In the genomic region with DNA sequence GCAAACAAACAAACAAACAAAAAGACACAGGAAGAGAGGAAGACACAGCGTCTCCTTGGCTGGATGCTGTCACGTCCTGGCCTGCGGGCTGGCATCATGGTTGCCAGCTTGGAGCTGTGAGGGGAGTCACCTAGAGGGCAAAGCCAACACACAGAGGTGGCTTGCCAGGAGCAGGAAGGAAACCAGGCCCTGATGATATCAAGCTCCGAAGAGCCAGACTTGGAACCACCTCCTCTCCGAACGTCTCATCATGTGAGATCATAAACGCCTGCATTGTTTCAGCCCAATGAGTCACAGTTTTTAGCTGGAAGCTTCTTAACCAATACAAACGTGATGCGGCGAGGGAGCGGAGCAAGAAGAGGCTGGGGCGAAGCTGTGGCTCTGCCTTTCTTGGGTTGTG, we compare ENCODE assay signal across 15 cellular contexts. TPM values are rescaled to one million over a fixed set of nuclear protein-coding genes. Genes with fewer than 3 reads are reported as not detected.
DNase-seq lines count a peak whose midpoint lies in the region; ATAC-seq and TF ChIP-seq lines count a peak whose summit lies in the region.
"Had no signal": no experiment of that assay in that cellular context is flagged by ENCODE, and none has a peak within 500 bp of the region (broad histone marks: within the 10 kb centered on the region; RNA-seq: fewer than 3 reads in every experiment).

No MANE protein-coding gene starts in this region.

- H3K27me3 ChIP-seq in RWPE2 (ENCODE audit: insufficient read depth, poor library complexity, severe bottlenecking) (no peaks in the 10 kb centered on the region), ovary (no peaks in the 10 kb centered on the region)

- in situ Hi-C loops in KBM-7 (cut with MboI; ENCODE audit: low pct_unique_long_range_greater_than_20kb, low sequenced_read_pairs) = no loop called here

- no peak for TF ChIP-seq CTCF in RWPE2 (IDR thresholded peaks at IDR 0.05; ENCODE audit: poor library complexity, severe bottlenecking)
- no peak for TF ChIP-seq CTCF in fibroblast of the aortic adventitia (IDR thresholded peaks at IDR 0.05; ENCODE audit: insufficient read depth, low read length)
- no peak for TF ChIP-seq CTCF in ovary (IDR thresholded peaks at IDR 0.05)

- peak; percentile 85 for ATAC-seq in RWPE2 (ENCODE audit: low read depth)
- no peak for ATAC-seq in activated T-cell treated with anti-CD3 and anti-CD28 coated beads, Interleukin-2, amount 50 U/mL, for 4 hours
- ATAC-seq: natural killer cell had no signal

- intact Hi-C loops in posterior vena cava (cut with DNase I) = no loop called here
- intact Hi-C loops in ovary (cut with DNase I) = no loop called here

- WGBS in ovary, 3 donors = 65 to 85% (median 82%) methylated on average over 12 of the region's 12 CpGs

- TF ChIP-seq EP300 in ovary (IDR thresholded peaks at IDR 0.05) = no peak

- no peaks in the 10 kb centered on the region for H3K36me3 ChIP-seq in RWPE2 (ENCODE audit: low read depth)
- H3K36me3 ChIP-seq in ovary = no peaks in the 10 kb centered on the region

- H3K4me3 ChIP-seq in RWPE2 (ENCODE audit: severe bottlenecking) (no peak overlapping the region), fibroblast of the aortic adventitia (ENCODE audit: low read depth, low read length) (no peak overlapping the region), ovary (no peak overlapping the region)

- H3K27me3 Mint-ChIP-seq in activated T-cell treated with anti-CD3 and anti-CD28 coated beads, Interleukin-2, amount 50 U/mL, for 4 hours (ENCODE audit: low read depth) = peaks cover 10% of the 10 kb centered on the region

- TF ChIP-seq POLR2A in ovary (IDR thresholded peaks at IDR 0.05) = no peak

- no peaks in the 10 kb centered on the region for H3K9me3 ChIP-seq in RWPE2 (ENCODE audit: severe bottlenecking)
- H3K9me3 ChIP-seq in ovary = no peaks in the 10 kb centered on the region

- H3K4me1 Mint-ChIP-seq in activated T-cell treated with anti-CD3 and anti-CD28 coated beads, Interleukin-2, amount 50 U/mL, for 4 hours (ENCODE audit: low read depth) = no peaks in the 10 kb centered on the region
- H3K4me1 Mint-ChIP-seq: natural killer cell had no signal

- H3K4me1 ChIP-seq in RWPE2 (ENCODE audit: insufficient read depth, poor library complexity, severe bottlenecking) = peaks cover 4% of the 10 kb centered on the region
- peaks cover 14% of the 10 kb centered on the region for H3K4me1 ChIP-seq in ovary (ENCODE audit: insufficient read depth)

- H3K9me3 Mint-ChIP-seq in activated T-cell treated with anti-CD3 and anti-CD28 coated beads, Interleukin-2, amount 50 U/mL, for 4 hours = no peaks in the 10 kb centered on the region
- H3K9me3 Mint-ChIP-seq: natural killer cell had no signal

- DNase-seq in ELF-1 (ENCODE audit: low read depth, low spot score) (peak; percentile 17), RWPE2 (ENCODE audit: low spot score) (no peak), fibroblast of the aortic adventitia (ENCODE audit: low read depth) (peak; percentile 91), posterior vena cava (ENCODE audit: low spot score) (peak; percentile 74), KBM-7 (no peak), ovary (no peak), GM19240 (ENCODE audit: insufficient read length, low spot score) (no peak)
- no peak for DNase-seq in activated T-cell treated with anti-CD3 and anti-CD28 coated beads, Interleukin-2, amount 50 U/mL, for 4 hours
- DNase-seq: activated T-cell treated with anti-CD3 and anti-CD28 coated beads for 4 hours; GOT3; natural killer cell; NCI-H2171 treated with DMSO at 0.1 percent for 48 hours; stimulated activated CD8-positive, alpha-beta memory T cell treated with anti-CD3 and anti-CD28 coated beads, Interleukin-4, amount 100 ng/mL, for 48 hours had no signal

- H3K4me3 Mint-ChIP-seq in activated T-cell treated with anti-CD3 and anti-CD28 coated beads, Interleukin-2, amount 50 U/mL, for 4 hours = no peak overlapping the region
- H3K4me3 Mint-ChIP-seq: natural killer cell had no signal

- H3K27ac ChIP-seq in RWPE2 (ENCODE audit: poor library complexity, severe bottlenecking) (no peak overlapping the region), ovary (no peak overlapping the region)
- H3K27ac ChIP-seq: C4-2B, VCaP had no signal

- no peaks in the 10 kb centered on the region for H3K36me3 Mint-ChIP-seq in activated T-cell treated with anti-CD3 and anti-CD28 coated beads, Interleukin-2, amount 50 U/mL, for 4 hours (ENCODE audit: insufficient read depth)
- H3K36me3 Mint-ChIP-seq: natural killer cell had no signal

RNA-seq across cellular contexts. Expression of a gene that starts 8.7 kb away (rescaled TPM):
- total RNA-seq in fibroblast of the aortic adventitia (ENCODE audit: low replicate concordance) = not detected in 2 replicates
- total RNA-seq in posterior vena cava = not detected
- under 1 TPM in 2 of 7 donors, not detected in 5; 0.12 TPM for total RNA-seq in ovary
- polyA plus RNA-seq in ovary = 1 to 10 TPM in 1 of 2 donors, not detected in 1; 2.1 TPM
- total RNA-seq in activated T-cell treated with anti-CD3 and anti-CD28 coated beads, Interleukin-2, amount 50 U/mL, for 4 hours = not detected
- total RNA-seq: natural killer cell had no signal

RNA-seq across cellular contexts. Expression of a gene that starts 28.4 kb away (rescaled TPM):
- total RNA-seq in fibroblast of the aortic adventitia (ENCODE audit: low replicate concordance) (not detected in 2 replicates), posterior vena cava (not detected), ovary (under 1 TPM in 3 of 7 donors, not detected in 4; 0.08 to 0.30 (median 0.15) TPM)
- polyA plus RNA-seq in ovary = under 1 TPM in 1 of 2 donors, not detected in 1; 0.02 TPM
- total RNA-seq in activated T-cell treated with anti-CD3 and anti-CD28 coated beads, Interleukin-2, amount 50 U/mL, for 4 hours = not detected
- total RNA-seq: natural killer cell had no signal

RNA-seq across cellular contexts. Expression of a gene that starts 40.7 kb away (rescaled TPM):
- total RNA-seq in fibroblast of the aortic adventitia (ENCODE audit: low replicate concordance) = 0.36 and 1.1 TPM in 2 replicates
- total RNA-seq in posterior vena cava = 1 to 10 TPM; 6.7 to 9.8 TPM
- 100 to 1,000 TPM in 3 of 7 donors, 10 to 100 TPM in 4; 19.3 to 141 (median 67.4) TPM for total RNA-seq in ovary
- 100 to 1,000 TPM in 1 of 2 donors, 10 to 100 TPM in 1; 29.7 to 100 TPM for polyA plus RNA-seq in ovary
- not detected for total RNA-seq in activated T-cell treated with anti-CD3 and anti-CD28 coated beads, Interleukin-2, amount 50 U/mL, for 4 hours
- total RNA-seq: natural killer cell had no signal

Comparison
In these comparisons a context has a peak if more than half of its experiments do, and no peak if none do; other contexts are left out.
1. DNase-seq: peak in ELF-1 (single experiment), fibroblast of the aortic adventitia (single experiment) and posterior vena cava (single experiment); none in RWPE2 (single experiment), KBM-7 (single experiment), ovary (0 of 5), GM19240 (single experiment) and activated T-cell treated with anti-CD3 and anti-CD28 coated beads, Interleukin-2, amount 50 U/mL, for 4 hours (single experiment).